Comparison of ENCODE assay signal across 13 cellular contexts in genomic region chr5:56985941-56986630, GRCh38. TPM values are rescaled to one million over a fixed set of nuclear protein-coding genes. Genes with fewer than 3 reads are reported as not detected.
A peak's percentile ranks its signal among the peaks of the same experiment; 100 is the strongest.
DNase-seq lines count a peak whose midpoint lies in the region; ATAC-seq and TF ChIP-seq lines count a peak whose summit lies in the region.
"Had no signal": no experiment of that assay in that cellular context is flagged by ENCODE, and none has a peak within 500 bp of the region (broad histone marks: within the 10 kb centered on the region; RNA-seq: fewer than 3 reads in every experiment).

No MANE protein-coding gene starts in this region.

- peak; percentile 15 for DNase-seq in GM10248 (ENCODE audit: extremely low spot score)
- DNase-seq in T-helper 17 cell, result no peak
- DNase-seq in NCI-H1417 (lab: John Stamatoyannopoulos, UW), result no peak
- no peak for DNase-seq in activated CD8-positive, alpha-beta memory T cell treated with anti-CD3 and anti-CD28 coated beads, Interleukin-2, amount 50 U/mL, for 48 hours
- no peak for DNase-seq in hypothalamus (lab: John Stamatoyannopoulos, UW)
- no peak for DNase-seq in DMS53 treated with DMSO at 0.1 percent for 48 hours (lab: John Stamatoyannopoulos, UW; ENCODE audit: unreplicated experiment)
- DNase-seq: amniotic stem cell, NCI-H446, transverse colon had no signal

- H3K36me3 Mint-ChIP-seq in T-helper 17 cell (ENCODE audit: low read depth), result no peaks in the 10 kb centered on the region
- H3K36me3 Mint-ChIP-seq: IgD-negative memory B cell had no signal

- TF ChIP-seq CTCF in GM10248 (IDR thresholded peaks at IDR 0.05; ENCODE audit: control extremely low read depth, extremely low read depth, low read depth, missing control alignments), result no peak

- CTCF ChIA-PET in GM10248 (lab: Yijun Ruan, JAX), result interaction anchor here (1.2 to 2.5 kb wide), 4 partner anchors 11 to 153 kb away, joined by 3 to 16 read pairs (median 4); no protein-coding TSS in a partner anchor

- ATAC-seq in GM21515 (IDR thresholded peaks at IDR 0.05; ENCODE audit: unreplicated experiment), result peak; percentile 60
- ATAC-seq in HG03378 (IDR thresholded peaks at IDR 0.05; ENCODE audit: unreplicated experiment), result peak; percentile 44
- ATAC-seq in T-helper 17 cell, result peak; percentile 40
- ATAC-seq: HCT116 had no signal

- H3K4me1 Mint-ChIP-seq in T-helper 17 cell, result peaks cover 3% of the 10 kb centered on the region

- POLR2A ChIA-PET in GM10248 (lab: Yijun Ruan, JAX), result no interaction called here

- no peak overlapping the region for H3K27ac Mint-ChIP-seq in T-helper 17 cell

- H3K9me3 ChIP-seq in T-helper 17 cell (ENCODE audit: control insufficient read depth, low read length, poor library complexity, severe bottlenecking), result no peaks in the 10 kb centered on the region
- H3K9me3 ChIP-seq: transverse colon had no signal

- H3K4me3 Mint-ChIP-seq in T-helper 17 cell, result no peak overlapping the region
- H3K4me3 Mint-ChIP-seq: IgD-negative memory B cell had no signal

- H3K27me3 Mint-ChIP-seq in T-helper 17 cell, result no peaks in the 10 kb centered on the region
- H3K27me3 Mint-ChIP-seq: IgD-negative memory B cell had no signal

RNA-seq across cellular contexts. Expression of gene MIER3, which starts 34.2 kb away (rescaled TPM):
- 10 to 100 TPM; 24.6 to 30.4 TPM for total RNA-seq in T-helper 17 cell
